In genomic region chr22:37282385-37282677, GRCh38 we compare ENCODE assay signal across 1 cellular context.
TF ChIP-seq lines count a peak whose summit lies in the region.

CYTH4 (plus strand) TSS chr22:37282508; CDS start chr22:37282570, 62 bp downstream.

TF ChIP-seq in WTC11, 78 proteins besides CTCF, POLR2A, EP300 and RAD21 (continued from another document):
- no peak for TF ChIP-seq FOXP4 (CRISPR knock-in tag; IDR thresholded peaks at IDR 0.05)
- no peak for TF ChIP-seq FOXK1 (CRISPR knock-in tag; IDR thresholded peaks at IDR 0.05)
- TF ChIP-seq HMGXB4 (CRISPR knock-in tag; IDR thresholded peaks at IDR 0.05) = no peak
- no peak for TF ChIP-seq USF2 (CRISPR knock-in tag; IDR thresholded peaks at IDR 0.05)
- no peak for TF ChIP-seq GTF2I (CRISPR knock-in tag; conservative IDR thresholded peaks at IDR 0.05)
